In genomic region chr19:15935167-15935702, GRCh38 we compare ENCODE assay signal across 1 cellular context.
TF ChIP-seq lines count a peak whose summit lies in the region.

No MANE protein-coding gene starts in this region.

TF ChIP-seq in K562, 482 proteins besides CTCF, POLR2A, EP300 and RAD21 (continued from another document):
- no peak for TF ChIP-seq IRF1 (CRISPR knock-in tag; IDR thresholded peaks at IDR 0.05; ENCODE audit: borderline replicate concordance)
TF ChIP-seq in K562: peak in this region for 1.
